Comparison of ENCODE assay signal across 8 cellular contexts in the genomic region with DNA sequence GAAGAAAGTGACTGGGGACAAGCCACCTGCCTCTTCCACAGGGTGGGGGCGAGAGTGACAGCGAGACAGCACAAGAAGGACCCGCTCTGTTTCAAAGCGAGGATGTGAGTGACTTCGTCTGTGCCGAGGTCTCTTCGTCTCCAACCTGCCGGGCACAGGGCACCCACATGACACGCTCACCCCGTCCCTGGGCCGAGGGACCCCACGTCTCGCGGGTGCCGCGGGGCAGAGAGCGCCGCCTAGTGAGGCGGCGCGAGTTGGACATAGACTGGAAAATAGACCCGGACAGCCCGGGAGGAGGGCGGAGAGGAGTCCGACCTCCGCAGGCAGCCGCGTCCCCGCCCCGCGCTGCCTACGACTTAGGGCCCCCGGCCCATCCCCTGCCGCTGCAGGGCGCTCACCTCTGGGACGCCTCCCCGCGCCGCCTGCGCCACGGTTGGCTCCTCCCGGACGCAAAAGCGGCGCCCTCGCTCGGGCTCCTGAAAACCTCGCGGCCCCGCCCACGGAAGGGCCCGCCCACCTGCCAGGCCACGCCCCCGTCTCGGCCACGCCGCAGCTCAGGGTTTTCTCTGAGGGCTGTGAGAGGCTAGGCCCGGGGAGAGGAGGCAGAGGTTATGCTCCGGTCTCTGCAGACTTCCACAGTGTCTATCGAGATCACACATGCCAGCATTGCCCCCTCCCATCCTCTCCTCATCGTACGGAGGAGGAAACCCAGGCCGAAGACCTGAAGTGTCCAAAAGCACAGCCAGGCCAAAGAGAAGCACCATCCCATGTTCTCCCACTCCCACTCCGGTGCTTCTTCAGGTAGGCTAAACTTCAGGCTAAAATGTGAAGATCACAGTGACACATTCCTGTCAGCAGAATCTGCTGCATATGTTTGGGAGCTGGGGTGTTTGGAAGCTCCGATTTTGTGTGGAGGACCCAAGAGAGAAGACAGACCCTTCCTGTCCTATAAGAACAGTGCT.
A peak's percentile ranks its signal among the peaks of the same experiment; 100 is the strongest.
DNase-seq lines count a peak whose midpoint lies in the region; ATAC-seq, FAIRE-seq and TF ChIP-seq lines count a peak whose summit lies in the region.

A gene with protein sequence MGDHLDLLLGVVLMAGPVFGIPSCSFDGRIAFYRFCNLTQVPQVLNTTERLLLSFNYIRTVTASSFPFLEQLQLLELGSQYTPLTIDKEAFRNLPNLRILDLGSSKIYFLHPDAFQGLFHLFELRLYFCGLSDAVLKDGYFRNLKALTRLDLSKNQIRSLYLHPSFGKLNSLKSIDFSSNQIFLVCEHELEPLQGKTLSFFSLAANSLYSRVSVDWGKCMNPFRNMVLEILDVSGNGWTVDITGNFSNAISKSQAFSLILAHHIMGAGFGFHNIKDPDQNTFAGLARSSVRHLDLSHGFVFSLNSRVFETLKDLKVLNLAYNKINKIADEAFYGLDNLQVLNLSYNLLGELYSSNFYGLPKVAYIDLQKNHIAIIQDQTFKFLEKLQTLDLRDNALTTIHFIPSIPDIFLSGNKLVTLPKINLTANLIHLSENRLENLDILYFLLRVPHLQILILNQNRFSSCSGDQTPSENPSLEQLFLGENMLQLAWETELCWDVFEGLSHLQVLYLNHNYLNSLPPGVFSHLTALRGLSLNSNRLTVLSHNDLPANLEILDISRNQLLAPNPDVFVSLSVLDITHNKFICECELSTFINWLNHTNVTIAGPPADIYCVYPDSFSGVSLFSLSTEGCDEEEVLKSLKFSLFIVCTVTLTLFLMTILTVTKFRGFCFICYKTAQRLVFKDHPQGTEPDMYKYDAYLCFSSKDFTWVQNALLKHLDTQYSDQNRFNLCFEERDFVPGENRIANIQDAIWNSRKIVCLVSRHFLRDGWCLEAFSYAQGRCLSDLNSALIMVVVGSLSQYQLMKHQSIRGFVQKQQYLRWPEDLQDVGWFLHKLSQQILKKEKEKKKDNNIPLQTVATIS (minus strand): TSS at position 454 of the 965 bp plus-strand sequence. CDS start 30,217 bp downstream, outside the sequence.

- peak within 1 kb of the TSS; percentile 71 to 81 (median 76) for H3K4me3 Mint-ChIP-seq in nephron

- H3K27me3 Mint-ChIP-seq in nephron (ENCODE audit: low read depth) = peaks cover 33% of the 10 kb centered on the region

- peak; percentile 55 for TF ChIP-seq CTCF in fibroblast of pulmonary artery (IDR thresholded peaks at IDR 0.05; ENCODE audit: low read length, missing control alignments)
- peak; percentile 69 to 77 (median 73) for TF ChIP-seq CTCF in nephron (IDR thresholded peaks at IDR 0.05; ENCODE audit: unreplicated experiment in 3 of 3)

- no peaks in the 10 kb centered on the region for H3K36me3 Mint-ChIP-seq in nephron (ENCODE audit: low read depth)

- H3K4me3 ChIP-seq in fibroblast of pulmonary artery (replicated peaks; ENCODE audit: low read depth, low read length) = peak within 1 kb of the TSS; percentile 55

- H3K4me1 Mint-ChIP-seq in nephron = peaks cover 29% of the 10 kb centered on the region

- FAIRE-seq in RCC 7860 (lab: Jason Lieb, UNC) = no peak

- no peak for TF ChIP-seq EP300 in Ishikawa (IDR thresholded peaks at IDR 0.05; ENCODE audit: borderline replicate concordance)

- H3K9me3 Mint-ChIP-seq in nephron = peaks cover 19% of the 10 kb centered on the region

- no peak for TF ChIP-seq RAD21 in Ishikawa (IDR thresholded peaks at IDR 0.05; ENCODE audit: low read depth)

- DNase-seq in DMS114 treated with DMSO at 0.1 percent for 48 hours (lab: John Stamatoyannopoulos, UW; ENCODE audit: unreplicated experiment) (peak; percentile 59), RCC 7860 (ENCODE audit: low spot score) (peak; percentile 36), activated T-helper 1 cell treated with Interleukin-2 at 50 U/mL for 16 hours (ENCODE audit: low read depth) (peak; percentile 82), fibroblast of pulmonary artery (ENCODE audit: low read depth) (peak; percentile 46)
- peak; percentile 91 for DNase-seq in stimulated activated naive CD8-positive, alpha-beta T cell treated with anti-CD3 and anti-CD28 coated beads, Interleukin-15, Interleukin-2, amounts not matched to agents 100 U/mL and 50 U/mL, for 24 hours

- peak within 1 kb of the TSS; percentile 26 to 82 (median 39) for H3K27ac Mint-ChIP-seq in nephron

- ATAC-seq in GM21529 (IDR thresholded peaks at IDR 0.05; ENCODE audit: unreplicated experiment) = peak; percentile 92
- ATAC-seq in stimulated activated naive CD8-positive, alpha-beta T cell treated with anti-CD3 and anti-CD28 coated beads, Interleukin-15, Interleukin-2, amounts not matched to agents 100 U/mL and 50 U/mL, for 24 hours = peak; percentile 90

TF ChIP-seq in Ishikawa, 13 proteins besides CTCF, POLR2A, EP300 and RAD21:
- TF ChIP-seq, protein P1, sequence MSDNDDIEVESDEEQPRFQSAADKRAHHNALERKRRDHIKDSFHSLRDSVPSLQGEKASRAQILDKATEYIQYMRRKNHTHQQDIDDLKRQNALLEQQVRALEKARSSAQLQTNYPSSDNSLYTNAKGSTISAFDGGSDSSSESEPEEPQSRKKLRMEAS (IDR thresholded peaks at IDR 0.05) = peak; percentile 96
- TF ChIP-seq TAF1 (IDR thresholded peaks at IDR 0.05; ENCODE audit: low read depth) (peak; percentile 62), CEBPB (IDR thresholded peaks at IDR 0.05) (no peak), ZBTB7A (IDR thresholded peaks at IDR 0.05; ENCODE audit: low read depth) (peak; percentile 76), EGR1 (IDR thresholded peaks at IDR 0.05) (peak; percentile 47; the same call in 1 of the 2 replicates), TEAD4 (IDR thresholded peaks at IDR 0.05) (no peak)
- TF ChIP-seq, protein P2, sequence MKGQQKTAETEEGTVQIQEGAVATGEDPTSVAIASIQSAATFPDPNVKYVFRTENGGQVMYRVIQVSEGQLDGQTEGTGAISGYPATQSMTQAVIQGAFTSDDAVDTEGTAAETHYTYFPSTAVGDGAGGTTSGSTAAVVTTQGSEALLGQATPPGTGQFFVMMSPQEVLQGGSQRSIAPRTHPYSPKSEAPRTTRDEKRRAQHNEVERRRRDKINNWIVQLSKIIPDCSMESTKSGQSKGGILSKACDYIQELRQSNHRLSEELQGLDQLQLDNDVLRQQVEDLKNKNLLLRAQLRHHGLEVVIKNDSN (IDR thresholded peaks at IDR 0.05) = no peak; the same call in 1 of the 2 replicates
TF ChIP-seq in Ishikawa: peak in this region for 4.

Comparison
In these comparisons a context has a peak if more than half of its experiments do, and no peak if none do; other contexts are left out.
1. Peak in every context shown above with its lines: DNase-seq, ATAC-seq and H3K4me3 ChIP-seq.
2. DNase-seq: peak in every context shown above with its lines; median percentile 91 in stimulated activated naive CD8-positive, alpha-beta T cell treated with anti-CD3 and anti-CD28 coated beads, Interleukin-15, Interleukin-2, amounts not matched to agents 100 U/mL and 50 U/mL, for 24 hours; 82 in activated T-helper 1 cell treated with Interleukin-2 at 50 U/mL for 16 hours; 59 in DMS114 treated with DMSO at 0.1 percent for 48 hours; 46 in fibroblast of pulmonary artery; 36 in RCC 7860.